Comparison of ENCODE assay signal across 1 cellular context in genomic region chr21:46422636-46423241, GRCh38.
TF ChIP-seq lines count a peak whose summit lies in the region.

No MANE protein-coding gene starts in this region.

TF ChIP-seq in GM23338, 12 proteins besides CTCF, POLR2A, EP300 and RAD21 (continued from another document):
- TF ChIP-seq REST (IDR thresholded peaks at IDR 0.05; ENCODE audit: unreplicated experiment) (no peak), ETS1 (IDR thresholded peaks at IDR 0.05) (no peak), ZNF331 (CRISPR knock-in tag; IDR thresholded peaks at IDR 0.05; ENCODE audit: low read depth) (no peak), STAT1 (IDR thresholded peaks at IDR 0.05; ENCODE audit: unreplicated experiment) (no peak), CREB1 (CRISPR knock-in tag; IDR thresholded peaks at IDR 0.05; ENCODE audit: low read depth) (no peak), POLR2AphosphoS5 (IDR thresholded peaks at IDR 0.05; ENCODE audit: low read depth) (no peak), NANOG (IDR thresholded peaks at IDR 0.05; ENCODE audit: borderline replicate concordance) (no peak), EZH2 (IDR thresholded peaks at IDR 0.05; ENCODE audit: low read depth, unreplicated experiment) (no peak), ZNF462 (CRISPR knock-in tag; IDR thresholded peaks at IDR 0.05) (no peak), JUNB (IDR thresholded peaks at IDR 0.05; ENCODE audit: unreplicated experiment) (no peak)
TF ChIP-seq in GM23338: peak in this region for 0.
